16 cellular contexts compared by ENCODE assay signal in the genomic region with DNA sequence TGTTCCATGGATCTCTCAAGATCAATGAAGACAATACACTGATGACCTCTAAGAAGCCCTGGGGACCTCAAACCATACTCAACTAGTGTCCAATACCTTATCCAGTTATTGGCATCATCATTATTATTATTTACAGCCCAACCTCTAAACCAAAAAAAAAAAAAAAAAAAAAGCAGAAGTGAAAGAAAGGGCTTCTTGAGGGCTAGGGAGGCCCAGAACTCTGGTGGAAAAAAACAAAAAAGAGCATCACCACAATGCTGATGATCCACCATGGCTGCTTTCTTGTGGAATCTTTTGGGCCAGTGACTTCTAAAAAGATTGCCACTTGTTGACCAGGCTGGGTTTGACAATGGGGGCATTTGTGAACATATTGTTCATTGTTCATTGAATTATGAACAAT.
DNase-seq lines count a peak whose midpoint lies in the region; ATAC-seq, FAIRE-seq and TF ChIP-seq lines count a peak whose summit lies in the region.
"Had no signal": no experiment of that assay in that cellular context is flagged by ENCODE, and none has a peak within 500 bp of the region (broad histone marks: within the 10 kb centered on the region; RNA-seq: fewer than 3 reads in every experiment).

No MANE protein-coding gene starts in this region.

- no peak overlapping the region for H3K4me3 Mint-ChIP-seq in effector memory CD8-positive, alpha-beta T cell

- H3K27ac ChIP-seq in smooth muscle cell (ENCODE audit: low read depth) = no peak overlapping the region
- H3K27ac ChIP-seq: breast epithelium, KMS-11 had no signal

- H3K27me3 Mint-ChIP-seq in effector memory CD8-positive, alpha-beta T cell = peaks cover 7 to 26% of the 10 kb centered on the region in 2 donors

- H3K79me2 ChIP-seq in smooth muscle cell (ENCODE audit: low read depth) = no peaks in the 10 kb centered on the region

- H3K4me3 ChIP-seq in smooth muscle cell = no peak overlapping the region
- H3K4me3 ChIP-seq: breast epithelium had no signal

- H3K4me2 ChIP-seq in smooth muscle cell = peak overlapping the region; percentile 27
- H3K4me2 ChIP-seq: KMS-11 had no signal

- no peaks in the 10 kb centered on the region for H3K36me3 Mint-ChIP-seq in effector memory CD8-positive, alpha-beta T cell (ENCODE audit: insufficient read depth)

- no peaks in the 10 kb centered on the region for H3F3A ChIP-seq in smooth muscle cell (ENCODE audit: low read depth)

- FAIRE-seq in RCC 7860 (lab: Jason Lieb, UNC) = no peak
- FAIRE-seq: A204.1, kidney had no signal

- no peaks in the 10 kb centered on the region for H3K9me3 Mint-ChIP-seq in effector memory CD8-positive, alpha-beta T cell

- H3K4me1 ChIP-seq in smooth muscle cell (ENCODE audit: low read depth) = peaks cover 5% of the 10 kb centered on the region
- H3K4me1 ChIP-seq: breast epithelium had no signal

- H3K36me3 ChIP-seq in smooth muscle cell (ENCODE audit: low read depth) = no peaks in the 10 kb centered on the region
- H3K36me3 ChIP-seq: breast epithelium had no signal

- peaks cover 11 to 25% of the 10 kb centered on the region in 2 donors for H3K4me1 Mint-ChIP-seq in effector memory CD8-positive, alpha-beta T cell (ENCODE audit: low read depth in 2 of 2)

- H3K9me3 ChIP-seq in smooth muscle cell (replicated peaks; ENCODE audit: low read depth) = no peaks in the 10 kb centered on the region
- H3K9me3 ChIP-seq: breast epithelium had no signal

- peak; percentile 18 for DNase-seq in SKM-1 treated with dmso at 0.1 percent for 144 hours (lab: John Stamatoyannopoulos, UW; ENCODE audit: unreplicated experiment)
- DNase-seq in SKM-1 (lab: John Stamatoyannopoulos, UW; ENCODE audit: unreplicated experiment) = no peak
- DNase-seq in smooth muscle cell (lab: John Stamatoyannopoulos, UW; ENCODE audit: unreplicated experiment) = no peak
- no peak for DNase-seq in RCC 7860 (ENCODE audit: low spot score)
- DNase-seq in effector memory CD8-positive, alpha-beta T cell = no peak
- DNase-seq in T-helper 1 cell = no peak
- DNase-seq: DND-41, GOT3, kidney, NCI-H510A treated with DMSO at 0.1 percent for 48 hours, trophoblast cell had no signal

- no peaks in the 10 kb centered on the region for H3K27me3 ChIP-seq in smooth muscle cell (ENCODE audit: low read depth)
- H3K27me3 ChIP-seq: breast epithelium had no signal

- H2AFZ ChIP-seq in smooth muscle cell (ENCODE audit: low read depth) = no peak overlapping the region

- no peak for TF ChIP-seq CTCF in smooth muscle cell (IDR thresholded peaks at IDR 0.05; ENCODE audit: borderline replicate concordance, insufficient read depth, poor library complexity, severe bottlenecking)

- H4K20me1 ChIP-seq in smooth muscle cell (ENCODE audit: low read depth) = no peaks in the 10 kb centered on the region

- H3K9ac ChIP-seq in smooth muscle cell (ENCODE audit: low read depth) = no peak overlapping the region
- H3K9ac ChIP-seq: KMS-11 had no signal

- no peak overlapping the region for H3K27ac Mint-ChIP-seq in effector memory CD8-positive, alpha-beta T cell

- ATAC-seq in HG02588 (IDR thresholded peaks at IDR 0.05; ENCODE audit: unreplicated experiment) (peak; percentile 46), HG03469 (IDR thresholded peaks at IDR 0.05; ENCODE audit: unreplicated experiment) (peak; percentile 48)
- no peak for ATAC-seq in effector memory CD8-positive, alpha-beta T cell (replicated peaks)
